In the genomic region with DNA sequence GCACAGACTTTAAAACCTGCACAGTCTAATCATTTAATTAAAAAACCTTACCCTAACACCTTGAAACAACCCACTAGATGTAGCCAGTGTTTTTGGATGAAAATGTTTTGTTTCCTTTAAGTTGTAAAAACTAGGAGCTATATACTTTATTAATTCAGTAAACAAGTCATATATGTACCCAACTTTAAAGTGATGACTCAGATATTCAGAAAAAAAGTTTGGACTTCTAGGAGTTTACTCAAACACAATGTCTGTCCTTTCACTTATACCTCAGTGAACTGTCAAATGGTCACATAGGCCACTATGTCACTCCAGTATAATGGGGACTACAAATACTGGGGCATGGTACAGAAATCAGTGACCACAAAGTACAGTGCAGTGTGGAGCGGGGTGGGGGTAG, we compare ENCODE assay signal across 22 cellular contexts.
"Had no signal": no experiment of that assay in that cellular context is flagged by ENCODE, and none has a peak within 500 bp of the region (broad histone marks: within the 10 kb centered on the region; RNA-seq: fewer than 3 reads in every experiment).

No MANE protein-coding gene starts in this region.

- H3K27me3 ChIP-seq: dorsolateral prefrontal cortex, esophagus squamous epithelium, gastrocnemius medialis, heart right ventricle, left lung had no signal

- H3K27ac ChIP-seq: coronary artery, dorsolateral prefrontal cortex, esophagus squamous epithelium, gastrocnemius medialis, heart right ventricle, left lung, lower lobe of right lung had no signal

- FAIRE-seq: colon, endothelial cell of umbilical vein, islet of Langerhans, keratinocyte had no signal

- H3K4me3 ChIP-seq: coronary artery, dorsolateral prefrontal cortex, esophagus squamous epithelium, gastrocnemius medialis, heart right ventricle, left lung, lower lobe of right lung had no signal

- H3K9me3 ChIP-seq: esophagus squamous epithelium, gastrocnemius medialis, heart right ventricle, left lung, lower lobe of right lung had no signal

- H3K4me1 ChIP-seq: esophagus squamous epithelium, left lung, lower lobe of right lung had no signal

- H3K36me3 ChIP-seq: esophagus squamous epithelium, gastrocnemius medialis, heart right ventricle, left lung, lower lobe of right lung had no signal

- DNase-seq: dermis blood vessel endothelial cell; dorsolateral prefrontal cortex; effector CD4-positive, alpha-beta T cell; effector memory CD4-positive, alpha-beta T cell; esophagus squamous epithelium; foreskin fibroblast; foreskin melanocyte; gastrocnemius medialis; glutamatergic neuron; head of caudate nucleus; heart right ventricle; hippocampal formation; left cardiac atrium; left lung; left ventricle myocardium superior; lower lobe of right lung; mesenchymal stem cell had no signal

- ATAC-seq: gastrocnemius medialis, heart right ventricle, left cardiac atrium, left lung, left ventricle myocardium superior, lower lobe of right lung had no signal
